Comparison of ENCODE assay signal across 9 cellular contexts in genomic region chr12:2264622-2265306, GRCh38.
A peak's percentile ranks its signal among the peaks of the same experiment; 100 is the strongest.
DNase-seq lines count a peak whose midpoint lies in the region; ATAC-seq, FAIRE-seq and TF ChIP-seq lines count a peak whose summit lies in the region.
"Had no signal": no experiment of that assay in that cellular context is flagged by ENCODE, and none has a peak within 500 bp of the region (broad histone marks: within the 10 kb centered on the region; RNA-seq: fewer than 3 reads in every experiment).

No MANE protein-coding gene starts in this region.

- H2BK12ac ChIP-seq in H1 (ENCODE audit: low read depth, low read length) = no peak overlapping the region

- no peaks in the 10 kb centered on the region for H3K79me1 ChIP-seq in H1 (ENCODE audit: low read depth, low read length)
- H3K79me1 ChIP-seq in mesendoderm (ENCODE audit: low read length) = no peaks in the 10 kb centered on the region

- H3K27ac ChIP-seq in H1 (ENCODE audit: low read depth, low read length) (no peak overlapping the region), mesendoderm (ENCODE audit: low read depth, low read length) (no peak overlapping the region), tibial nerve (peak overlapping the region in 3 of 4 donors; percentile 15 to 67 (median 48)), testis (no peak overlapping the region)

- H3K9ac ChIP-seq in H1 (replicated peaks in 1 of 4; ENCODE audit: extremely low read depth in 1 of 4, low read depth in 3 of 4, low read length in 3 of 4) = no peak overlapping the region
- no peak overlapping the region for H3K9ac ChIP-seq in mesendoderm (ENCODE audit: low read length)

- no peak for TF ChIP-seq RAD21 in H1 (IDR thresholded peaks at IDR 0.05 in 1 of 2, conservative IDR thresholded peaks at IDR 0.05 in 1 of 2; ENCODE audit: low read depth in 2 of 2, low read length in 2 of 2)

- H3K56ac ChIP-seq in H1 (replicated peaks; ENCODE audit: insufficient read length, low read depth, low read length) (no peak overlapping the region), mesendoderm (ENCODE audit: low read length) (no peak overlapping the region)

- TF ChIP-seq POLR2A in H1 (IDR thresholded peaks at IDR 0.05; ENCODE audit: control extremely low read depth in 1 of 2, low read depth in 2 of 2, low read length in 2 of 2) = no peak
- no peak for TF ChIP-seq POLR2A in tibial nerve (IDR thresholded peaks at IDR 0.05)
- TF ChIP-seq POLR2A in testis (IDR thresholded peaks at IDR 0.05) = no peak

- H2AK5ac ChIP-seq in H1 (ENCODE audit: low read depth, low read length) (no peak overlapping the region), mesendoderm (ENCODE audit: low read length) (no peak overlapping the region)

- no peak overlapping the region for H3K4me3 ChIP-seq in H1 (ENCODE audit: extremely low read depth in 1 of 4, insufficient read depth in 2 of 4, low read depth in 3 of 4, low read length in 4 of 4)
- H3K4me3 ChIP-seq in mesendoderm (ENCODE audit: low read length) = no peak overlapping the region
- no peak overlapping the region for H3K4me3 ChIP-seq in tibial nerve
- H3K4me3 ChIP-seq in testis = no peak overlapping the region

- FAIRE-seq in H1 (lab: Jason Lieb, UNC) (no peak), frontal cortex (lab: Jason Lieb, UNC) (no peak)

- no peak overlapping the region for H4K91ac ChIP-seq in H1 (replicated peaks; ENCODE audit: insufficient read length, low read length)

- WGBS in H1 (ENCODE audit: extremely low coverage in 1 of 2, insufficient coverage in 1 of 2, insufficient read length in 1 of 2, insufficient replicate concordance in 2 of 2, low coverage in 1 of 2, low lambda C conversion rate in 2 of 2, missing lambda C conversion rate in 1 of 2), 2 experiments = 93% methylated on average over 8 of the region's 8 CpGs; no CpG with 5 or more reads in 1 of the 2 experiments
- no CpG with 5 or more reads among the region's 8 CpGs for WGBS in mesendoderm (ENCODE audit: extremely low coverage, insufficient coverage, low lambda C conversion rate)
- WGBS in tibial nerve, 2 donors = 38 to 51% methylated on average over 8 of the region's 8 CpGs
- 66 to 69% methylated on average over 8 of the region's 8 CpGs for WGBS in testis, 2 donors

- H3K9me3 ChIP-seq in H1 (ENCODE audit: insufficient read depth in 2 of 2, low read depth in 1 of 2, low read length in 1 of 2) = no peaks in the 10 kb centered on the region
- H3K9me3 ChIP-seq in tibial nerve = no peaks in the 10 kb centered on the region
- no peaks in the 10 kb centered on the region for H3K9me3 ChIP-seq in testis

- TF ChIP-seq EP300 in H1 (IDR thresholded peaks at IDR 0.05; ENCODE audit: borderline replicate concordance in 1 of 2, low read depth in 2 of 2, low read length in 2 of 2) = no peak
- TF ChIP-seq EP300 in tibial nerve (IDR thresholded peaks at IDR 0.05) = peak in 1 of 2 donors; percentile 79

- H3K36me3 ChIP-seq in H1 (ENCODE audit: control insufficient read depth in 2 of 4, insufficient read depth in 4 of 4, low read length in 3 of 4) (no peaks in the 10 kb centered on the region), mesendoderm (ENCODE audit: control insufficient read depth, insufficient read depth, low read length) (no peaks in the 10 kb centered on the region), tibial nerve (no peaks in the 10 kb centered on the region), testis (ENCODE audit: low read depth, missing control alignments) (no peaks in the 10 kb centered on the region)

- peaks cover 0 to 12% (median 3%) of the 10 kb centered on the region in 4 experiments; a peak in 6 of 7 replicates for H3K4me1 ChIP-seq in H1 (replicated peaks in 1 of 4; ENCODE audit: control insufficient read depth in 3 of 4, insufficient read depth in 4 of 4, low read length in 3 of 4)
- no peaks in the 10 kb centered on the region for H3K4me1 ChIP-seq in mesendoderm (ENCODE audit: control insufficient read depth, low read depth, low read length)
- H3K4me1 ChIP-seq in tibial nerve = peaks cover 0 to 44% (median 11%) of the 10 kb centered on the region in 4 donors
- peaks cover 3% of the 10 kb centered on the region for H3K4me1 ChIP-seq in testis

- intact Hi-C loops in testis (cut with DNase I; ENCODE audit: low total_unique reads) = no loop called here

- H3K79me2 ChIP-seq in H1 (ENCODE audit: control insufficient read depth in 1 of 2, insufficient read depth in 2 of 2, low read length in 2 of 2) (no peaks in the 10 kb centered on the region), mesendoderm (ENCODE audit: control insufficient read depth, insufficient read depth, low read length) (no peaks in the 10 kb centered on the region)

- no peaks in the 10 kb centered on the region for H3K23me2 ChIP-seq in H1 (ENCODE audit: low read depth, low read length)

- H2BK5ac ChIP-seq in H1 (ENCODE audit: low read depth, low read length) (no peak overlapping the region), mesendoderm (ENCODE audit: low read length) (no peak overlapping the region)

- CTCF ChIA-PET in H1 (lab: Charles Lee; ENCODE audit: partially characterized antibody) = interaction anchor here (0.9 to 2.2 kb wide), 6 partner anchors 18 to 207 kb away, joined by 3 to 7 read pairs (median 4); no protein-coding TSS in a partner anchor

- H3K14ac ChIP-seq in H1 (ENCODE audit: insufficient read length) = no peak overlapping the region

- H4K5ac ChIP-seq in H1 (ENCODE audit: insufficient read length, low read depth, low read length) = no peak overlapping the region
- no peak overlapping the region for H4K5ac ChIP-seq in mesendoderm (ENCODE audit: low read length)

- H3K27me3 ChIP-seq in H1 (replicated peaks in 1 of 4; ENCODE audit: control insufficient read depth in 3 of 4, extremely low read depth in 1 of 4, insufficient read depth in 3 of 4, low read length in 3 of 4) (no peaks in the 10 kb centered on the region), mesendoderm (ENCODE audit: insufficient read depth, low read length, poor library complexity) (no peaks in the 10 kb centered on the region), tibial nerve (no peaks in the 10 kb centered on the region), testis (no peaks in the 10 kb centered on the region)

- TF ChIP-seq CTCF in H1 (IDR thresholded peaks at IDR 0.05; ENCODE audit: control extremely low read depth in 1 of 3, insufficient read depth in 1 of 3, low read depth in 1 of 3, low read length in 3 of 3) = no peak
- TF ChIP-seq CTCF in tibial nerve (IDR thresholded peaks at IDR 0.05) = no peak
- no peak for TF ChIP-seq CTCF in testis (IDR thresholded peaks at IDR 0.05)

- no peak overlapping the region for H3K23ac ChIP-seq in H1 (ENCODE audit: insufficient read length)
- H3K23ac ChIP-seq in mesendoderm (ENCODE audit: low read length) = no peak overlapping the region

- no peak for ATAC-seq in HG02798 (IDR thresholded peaks at IDR 0.05; ENCODE audit: poor library complexity, unreplicated experiment)

- H2BK15ac ChIP-seq in H1 (ENCODE audit: low read length) (0 out of 2 replicates have a peak overlapping the region, but pooled peaks have one; percentile 23), mesendoderm (replicated peaks; ENCODE audit: low read depth) (no peak overlapping the region)

- H3K4me2 ChIP-seq in H1 (ENCODE audit: insufficient read depth in 1 of 2, low read depth in 2 of 2, low read length in 2 of 2) = no peak overlapping the region
- H3K4me2 ChIP-seq in mesendoderm (ENCODE audit: low read length) = no peak overlapping the region

- DNase-seq in HS-5 (ENCODE audit: low read depth) = peak; percentile 95
- DNase-seq in H1 (ENCODE audit: low read depth in 1 of 2, low spot score in 2 of 2) = no peak
- DNase-seq in mesendoderm = peak; percentile 89
- peak in 1 of 2 donors; percentile 67 for DNase-seq in tibial nerve (ENCODE audit: low spot score in 2 of 2)
- DNase-seq in frontal cortex (ENCODE audit: low spot score in 2 of 2) = no peak
- no peak for DNase-seq in COLO668 (lab: John Stamatoyannopoulos, UW; ENCODE audit: unreplicated experiment)
- no peak for DNase-seq in testis
- DNase-seq: MV-4-11 had no signal

- no peak overlapping the region for H3K18ac ChIP-seq in H1 (ENCODE audit: extremely low read depth, low read length)
- no peak overlapping the region for H3K18ac ChIP-seq in mesendoderm (ENCODE audit: low read length)

- no peak overlapping the region for H2BK120ac ChIP-seq in H1 (replicated peaks; ENCODE audit: low read depth, low read length)
- no peak overlapping the region for H2BK120ac ChIP-seq in mesendoderm (ENCODE audit: low read depth, low read length)

- POLR2A ChIA-PET in H1 (lab: Charles Lee; ENCODE audit: partially characterized antibody) = no interaction called here

- no peaks in the 10 kb centered on the region for H4K20me1 ChIP-seq in H1 (replicated peaks in 1 of 2; ENCODE audit: control insufficient read depth in 1 of 2, insufficient read depth in 2 of 2, low read length in 2 of 2)

- H2BK20ac ChIP-seq in H1 (ENCODE audit: low read length) = no peak overlapping the region

- no peak overlapping the region for H2AFZ ChIP-seq in H1 (ENCODE audit: low read length)

- no peak overlapping the region for H3K4ac ChIP-seq in H1 (replicated peaks; ENCODE audit: insufficient read length, low read depth, low read length)
- H3K4ac ChIP-seq in mesendoderm (ENCODE audit: low read depth, low read length) = no peak overlapping the region

- H4K8ac ChIP-seq in H1 (ENCODE audit: extremely low read depth, insufficient read depth, low read length) (no peak overlapping the region), mesendoderm (ENCODE audit: low read depth, low read length) (no peak overlapping the region)

TF ChIP-seq in H1, 55 proteins besides CTCF, POLR2A, EP300 and RAD21:
- no peak for TF ChIP-seq JUND (IDR thresholded peaks at IDR 0.05; ENCODE audit: low read length)
- no peak for TF ChIP-seq TAF7 (optimal IDR thresholded peaks at IDR 0.05; ENCODE audit: borderline replicate concordance, low read depth, low read length)
- TF ChIP-seq EZH2 (IDR thresholded peaks at IDR 0.05; ENCODE audit: low read depth, low read length, severe bottlenecking) = no peak

Comparison
In these comparisons a context has a peak if more than half of its experiments do, and no peak if none do; other contexts are left out.
1. DNase-seq: peak in HS-5 (single experiment) and mesendoderm (single experiment); none in H1 (0 of 2), frontal cortex (0 of 2), COLO668 (single experiment) and testis (single experiment).
2. H3K27ac ChIP-seq: peak in tibial nerve (3 of 4); none in H1 (single experiment), mesendoderm (single experiment) and testis (0 of 2).